8 cellular contexts compared by ENCODE assay signal in the genomic region with DNA sequence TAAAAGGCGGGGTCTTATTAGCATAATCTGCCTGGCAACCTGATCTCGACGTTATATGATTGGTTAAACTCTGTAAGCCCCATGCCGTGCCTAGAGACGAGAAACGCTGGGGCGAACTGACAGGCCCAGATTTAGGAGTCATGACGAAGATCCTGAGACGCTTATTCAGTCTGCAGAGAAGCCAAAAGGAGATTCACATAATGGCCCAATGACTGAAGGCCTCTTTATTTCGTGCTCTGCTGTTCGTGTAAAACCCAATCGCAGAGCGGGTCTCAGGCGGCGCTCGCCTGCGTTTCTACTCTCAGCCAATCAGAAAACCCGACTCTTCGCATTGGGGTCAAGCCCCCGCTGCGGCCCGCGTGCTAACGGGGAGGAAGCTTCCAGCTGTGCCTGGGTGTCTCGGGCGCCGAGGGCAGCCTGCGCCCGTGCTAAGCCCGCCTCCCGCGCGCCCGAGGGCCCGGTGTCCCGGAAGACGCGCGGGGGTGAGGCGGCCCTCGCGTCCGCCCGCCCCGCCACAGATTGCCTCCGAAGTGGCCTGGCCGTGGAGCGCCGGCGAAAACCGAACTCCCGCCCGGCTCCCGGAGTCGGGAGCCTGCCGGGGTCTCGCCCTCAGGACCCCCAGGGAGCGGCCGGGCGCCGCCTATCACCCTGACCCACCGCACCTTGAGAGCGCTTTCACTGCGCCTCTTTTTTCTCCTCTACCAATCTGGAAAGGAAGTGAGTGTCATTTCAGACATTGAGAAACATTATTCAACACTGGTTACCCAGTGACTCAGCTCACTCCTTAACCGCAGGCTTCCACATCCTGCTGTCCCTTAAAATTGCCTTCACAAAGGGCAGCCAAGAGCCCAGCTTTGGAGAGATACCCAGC. TPM values are rescaled to one million over a fixed set of nuclear protein-coding genes. Genes with fewer than 3 reads are reported as not detected.
A peak's percentile ranks its signal among the peaks of the same experiment; 100 is the strongest.
DNase-seq lines count a peak whose midpoint lies in the region; ATAC-seq and TF ChIP-seq lines count a peak whose summit lies in the region.

No MANE protein-coding gene starts in this region.

- no peaks in the 10 kb centered on the region for H3K27me3 ChIP-seq in naive thymus-derived CD4-positive, alpha-beta T cell (ENCODE audit: control insufficient read depth in 2 of 2, insufficient read depth in 2 of 2, low read length in 2 of 2)

- H3K36me3 ChIP-seq in naive thymus-derived CD4-positive, alpha-beta T cell (ENCODE audit: control insufficient read depth in 2 of 3, insufficient read depth in 3 of 3, low read length in 3 of 3): peaks cover 0 to 3% (median 0%) of the 10 kb centered on the region in 3 experiments

- CTCF ChIA-PET in naive thymus-derived CD4-positive, alpha-beta T cell (lab: Charles Lee): interaction anchor here (0.9 to 1.7 kb wide), 7 partner anchors 11 to 129 kb away, joined by 3 to 8 read pairs (median 5); no protein-coding TSS in a partner anchor

- peak overlapping the region; percentile 98 for H3K27ac ChIP-seq in naive thymus-derived CD4-positive, alpha-beta T cell (ENCODE audit: low read depth, low read length)

- POLR2A ChIA-PET in naive thymus-derived CD4-positive, alpha-beta T cell (lab: Charles Lee): interaction anchor here (0.6 to 4.9 kb wide), 29 partner anchors 11 to 1585 kb away, joined by 3 to 55 read pairs (median 5); a partner anchor contains a TSS

- peaks cover 16% of the 10 kb centered on the region for H3K36me3 Mint-ChIP-seq in activated T-helper 2 cell treated with anti-CD3 and anti-CD28 coated beads, Interferon-gamma antibody, Interleukin-2, Interleukin-4, amounts not matched to agents 10 μg/mL and 5 μg/mL and 100 μg/mL, durations not matched to agents 14 hours and 24 hours and 36 hours (ENCODE audit: low read depth)
- peaks cover 0 to 10% (median 3%) of the 10 kb centered on the region in 5 donors for H3K36me3 Mint-ChIP-seq in naive thymus-derived CD4-positive, alpha-beta T cell
- H3K36me3 Mint-ChIP-seq in stimulated activated memory B cell treated with anti-CD40 and anti-IgM and Interleukin-4, amounts not matched to agents 10 μg/mL and 1 μg/mL and 100 μg/mL, for 72 hours: no peaks in the 10 kb centered on the region

- no peaks in the 10 kb centered on the region for H3K9me3 ChIP-seq in naive thymus-derived CD4-positive, alpha-beta T cell (ENCODE audit: control insufficient read depth in 2 of 3, low read length in 3 of 3)

- peak; percentile 85 for ATAC-seq in naive thymus-derived CD4-positive, alpha-beta T cell
- peak; percentile 90 for ATAC-seq in stimulated activated memory B cell treated with anti-CD40 and anti-IgM and Interleukin-4, amounts not matched to agents 10 μg/mL and 1 μg/mL and 100 μg/mL, for 72 hours

- peak; percentile 97 for DNase-seq in EL
- peak; percentile 96 for DNase-seq in H4 (ENCODE audit: low spot score)
- peak; percentile 94 for DNase-seq in LNCaP clone FGC (ENCODE audit: low read depth)
- DNase-seq in RPMI8226: peak; percentile 94
- peak; percentile 90 for DNase-seq in activated T-helper 2 cell treated with anti-CD3 and anti-CD28 coated beads, Interferon-gamma antibody, Interleukin-2, Interleukin-4, amounts not matched to agents 10 μg/mL and 5 μg/mL and 100 μg/mL, durations not matched to agents 14 hours and 24 hours and 36 hours (ENCODE audit: low spot score)
- DNase-seq in fibroblast of mammary gland (ENCODE audit: low read depth): peak; percentile 100
- DNase-seq in naive thymus-derived CD4-positive, alpha-beta T cell: peak; percentile 75 to 97 (median 94)

- H3K27ac Mint-ChIP-seq in activated T-helper 2 cell treated with anti-CD3 and anti-CD28 coated beads, Interferon-gamma antibody, Interleukin-2, Interleukin-4, amounts not matched to agents 10 μg/mL and 5 μg/mL and 100 μg/mL, durations not matched to agents 14 hours and 24 hours and 36 hours: peak overlapping the region; percentile 100
- peak overlapping the region; percentile 99 to 100 (median 100) for H3K27ac Mint-ChIP-seq in naive thymus-derived CD4-positive, alpha-beta T cell
- H3K27ac Mint-ChIP-seq in stimulated activated memory B cell treated with anti-CD40 and anti-IgM and Interleukin-4, amounts not matched to agents 10 μg/mL and 1 μg/mL and 100 μg/mL, for 72 hours: peak overlapping the region; percentile 100

- H3K4me1 Mint-ChIP-seq in activated T-helper 2 cell treated with anti-CD3 and anti-CD28 coated beads, Interferon-gamma antibody, Interleukin-2, Interleukin-4, amounts not matched to agents 10 μg/mL and 5 μg/mL and 100 μg/mL, durations not matched to agents 14 hours and 24 hours and 36 hours (ENCODE audit: low read depth): peaks cover 30% of the 10 kb centered on the region
- H3K4me1 Mint-ChIP-seq in naive thymus-derived CD4-positive, alpha-beta T cell: peaks cover 21 to 48% (median 43%) of the 10 kb centered on the region in 7 donors
- H3K4me1 Mint-ChIP-seq in stimulated activated memory B cell treated with anti-CD40 and anti-IgM and Interleukin-4, amounts not matched to agents 10 μg/mL and 1 μg/mL and 100 μg/mL, for 72 hours: peaks cover 29% of the 10 kb centered on the region

- H3K9me3 Mint-ChIP-seq in activated T-helper 2 cell treated with anti-CD3 and anti-CD28 coated beads, Interferon-gamma antibody, Interleukin-2, Interleukin-4, amounts not matched to agents 10 μg/mL and 5 μg/mL and 100 μg/mL, durations not matched to agents 14 hours and 24 hours and 36 hours: no peaks in the 10 kb centered on the region
- H3K9me3 Mint-ChIP-seq in naive thymus-derived CD4-positive, alpha-beta T cell: peaks cover 0 to 3% (median 0%) of the 10 kb centered on the region in 11 donors
- no peaks in the 10 kb centered on the region for H3K9me3 Mint-ChIP-seq in stimulated activated memory B cell treated with anti-CD40 and anti-IgM and Interleukin-4, amounts not matched to agents 10 μg/mL and 1 μg/mL and 100 μg/mL, for 72 hours

- H3K4me3 ChIP-seq in LNCaP clone FGC (ENCODE audit: low read depth, low read length) (peak overlapping the region; percentile 81), fibroblast of mammary gland (ENCODE audit: control insufficient read depth, low read depth, low read length) (peak overlapping the region; percentile 75)
- H3K4me3 ChIP-seq in naive thymus-derived CD4-positive, alpha-beta T cell (ENCODE audit: low read length): peak overlapping the region; percentile 76

- H3K4me1 ChIP-seq in naive thymus-derived CD4-positive, alpha-beta T cell (ENCODE audit: control insufficient read depth in 2 of 2, insufficient read depth in 2 of 2, low read length in 2 of 2): peaks cover 16 to 22% of the 10 kb centered on the region in 2 donors

- TF ChIP-seq CTCF in LNCaP clone FGC (IDR thresholded peaks at IDR 0.05; ENCODE audit: control insufficient read depth, extremely low read depth, insufficient read depth) (no peak), fibroblast of mammary gland (conservative IDR thresholded peaks at IDR 0.05; ENCODE audit: control insufficient read depth, insufficient read depth, low read depth, low read length) (no peak)

- peaks cover 6% of the 10 kb centered on the region for H3K27me3 Mint-ChIP-seq in activated T-helper 2 cell treated with anti-CD3 and anti-CD28 coated beads, Interferon-gamma antibody, Interleukin-2, Interleukin-4, amounts not matched to agents 10 μg/mL and 5 μg/mL and 100 μg/mL, durations not matched to agents 14 hours and 24 hours and 36 hours (ENCODE audit: low read depth)
- peaks cover 0 to 8% (median 0%) of the 10 kb centered on the region in 5 donors for H3K27me3 Mint-ChIP-seq in naive thymus-derived CD4-positive, alpha-beta T cell
- H3K27me3 Mint-ChIP-seq in stimulated activated memory B cell treated with anti-CD40 and anti-IgM and Interleukin-4, amounts not matched to agents 10 μg/mL and 1 μg/mL and 100 μg/mL, for 72 hours: peaks cover 22% of the 10 kb centered on the region

- peak overlapping the region; percentile 98 for H3K4me3 Mint-ChIP-seq in activated T-helper 2 cell treated with anti-CD3 and anti-CD28 coated beads, Interferon-gamma antibody, Interleukin-2, Interleukin-4, amounts not matched to agents 10 μg/mL and 5 μg/mL and 100 μg/mL, durations not matched to agents 14 hours and 24 hours and 36 hours (ENCODE audit: low read depth)
- peak overlapping the region; percentile 87 to 100 (median 99) for H3K4me3 Mint-ChIP-seq in naive thymus-derived CD4-positive, alpha-beta T cell
- H3K4me3 Mint-ChIP-seq in stimulated activated memory B cell treated with anti-CD40 and anti-IgM and Interleukin-4, amounts not matched to agents 10 μg/mL and 1 μg/mL and 100 μg/mL, for 72 hours: peak overlapping the region; percentile 99

- intact Hi-C loops in activated T-helper 2 cell treated with anti-CD3 and anti-CD28 coated beads, Interferon-gamma antibody, Interleukin-2, Interleukin-4, amounts not matched to agents 10 μg/mL and 5 μg/mL and 100 μg/mL, durations not matched to agents 14 hours and 24 hours and 36 hours (cut with micrococcal nuclease): loop anchor here (1.0 to 2.0 kb wide), 6 partner anchors 43 to 311 kb away; a partner anchor contains a TSS
- intact Hi-C loops in naive thymus-derived CD4-positive, alpha-beta T cell (cut with micrococcal nuclease): loop anchor here (1.0 to 10.0 kb wide), 17 partner anchors 11 to 1476 kb away; a partner anchor contains a TSS

RNA-seq across cellular contexts. Expression of a gene that starts 0.4 kb away (rescaled TPM):
- 2.4 and 4.3 TPM in 2 replicates for total RNA-seq in H4 (2014; rRNA removed; shearing (Covaris generic))
- total RNA-seq in activated T-helper 2 cell treated with anti-CD3 and anti-CD28 coated beads, Interferon-gamma antibody, Interleukin-2, Interleukin-4, amounts not matched to agents 10 μg/mL and 5 μg/mL and 100 μg/mL, durations not matched to agents 14 hours and 24 hours and 36 hours: 15.3 and 15.5 TPM in 2 replicates
- 10 to 100 TPM; 12.4 to 16.3 (median 13.8) TPM for total RNA-seq in naive thymus-derived CD4-positive, alpha-beta T cell
- polyA plus RNA-seq in naive thymus-derived CD4-positive, alpha-beta T cell: 1 to 10 TPM; 2.5 to 3.3 TPM

Comparison
In these comparisons a context has a peak if more than half of its experiments do, and no peak if none do; other contexts are left out.
1. Peak in every context shown above with its lines: DNase-seq, ATAC-seq, H3K4me3 ChIP-seq and H3K27ac ChIP-seq.